Comparison of ENCODE assay signal across 35 cellular contexts in genomic region chr13:66266348-66266747, GRCh38.
"Had no signal": no experiment of that assay in that cellular context is flagged by ENCODE, and none has a peak within 500 bp of the region (broad histone marks: within the 10 kb centered on the region; RNA-seq: fewer than 3 reads in every experiment).

No MANE protein-coding gene starts in this region.

- H3K9me3 ChIP-seq: MG63 had no signal

- DNase-seq: Karpas-422, Kasumi-1, MG63, MM.1S, MV-4-11, NCI-H1048, NCI-H1092, NCI-H1092 treated with DMSO at 0.1 percent for 48 hours, NCI-H1105, NCI-H1105 treated with DMSO at 0.1 percent for 48 hours, NCI-H1417, NCI-H1417 treated with DMSO at 0.1 percent for 48 hours, NCI-H1436, NCI-H1436 treated with DMSO at 0.1 percent for 48 hours, NCI-H146, NCI-H1694, NCI-H1694 treated with DMSO at 0.1 percent for 48 hours, NCI-H187, NCI-H187 treated with DMSO at 0.1 percent for 48 hours, NCI-H1930, NCI-H2029, NCI-H2029 treated with DMSO at 0.1 percent for 48 hours, NCI-H2081, NCI-H2081 treated with DMSO at 0.1 percent for 48 hours, NCI-H2107, NCI-H2171, NCI-H2171 treated with DMSO at 0.1 percent for 48 hours, NCI-H2227 treated with DMSO at 0.1 percent for 48 hours, NCI-H226, NCI-H345, NCI-H446, NCI-H446 treated with DMSO at 0.1 percent for 48 hours, NCI-H510A, NCI-H510A treated with DMSO at 0.1 percent for 48 hours, NCI-H524 had no signal

- H3K4me3 ChIP-seq: MG63 had no signal

- H3K36me3 ChIP-seq: MG63 had no signal

- H3K27me3 ChIP-seq: MG63 had no signal
